Comparison of ENCODE assay signal across 21 cellular contexts in genomic region chr10:45238896-45239295, GRCh38.
DNase-seq lines count a peak whose midpoint lies in the region; ATAC-seq, FAIRE-seq and TF ChIP-seq lines count a peak whose summit lies in the region.
"Had no signal": no experiment of that assay in that cellular context is flagged by ENCODE, and none has a peak within 500 bp of the region (broad histone marks: within the 10 kb centered on the region; RNA-seq: fewer than 3 reads in every experiment).

No MANE protein-coding gene starts in this region.

- H3K36me3 Mint-ChIP-seq in activated CD8-positive, alpha-beta T cell treated with anti-CD3 and anti-CD28 coated beads, Interleukin-2, amount 10 ng/mL, durations not matched to agents 7 days and 5 days (ENCODE audit: low read depth) = no peaks in the 10 kb centered on the region
- no peaks in the 10 kb centered on the region for H3K36me3 Mint-ChIP-seq in activated CD8-positive, alpha-beta T cell treated with anti-CD3 and anti-CD28 coated beads for 36 hours (ENCODE audit: low read depth)
- peaks cover 2% of the 10 kb centered on the region; the same call in 1 of the 3 replicates for H3K36me3 Mint-ChIP-seq in GM23338 (ENCODE audit: low read depth)

- H3K36me3 ChIP-seq in K562 (ENCODE audit: control insufficient read depth, insufficient read depth, low read length) = no peaks in the 10 kb centered on the region
- H3K36me3 ChIP-seq in smooth muscle cell (ENCODE audit: low read depth) = no peaks in the 10 kb centered on the region
- H3K36me3 ChIP-seq in GM23338 (ENCODE audit: insufficient read depth) = no peaks in the 10 kb centered on the region
- H3K36me3 ChIP-seq: Peyer's patch, SJCRH30 had no signal

- no peaks in the 10 kb centered on the region for H3K9me3 ChIP-seq in K562 (replicated peaks; ENCODE audit: control insufficient read depth, insufficient read depth, low read depth, low read length)
- H3K9me3 ChIP-seq in smooth muscle cell (replicated peaks; ENCODE audit: low read depth) = no peaks in the 10 kb centered on the region
- H3K9me3 ChIP-seq: Peyer's patch, SJCRH30 had no signal

- ATAC-seq in activated CD8-positive, alpha-beta T cell treated with anti-CD3 and anti-CD28 coated beads, Interleukin-2, amount 10 ng/mL, durations not matched to agents 7 days and 5 days = no peak
- no peak for ATAC-seq in activated CD8-positive, alpha-beta T cell treated with anti-CD3 and anti-CD28 coated beads for 36 hours
- ATAC-seq in K562 (no peak), GM23338 (no peak)

- TF ChIP-seq RAD21 in K562 (CRISPR knock-in tag; conservative IDR thresholded peaks at IDR 0.05 in 1 of 2, IDR thresholded peaks at IDR 0.05 in 1 of 2) = no peak

- in situ Hi-C loops in K562 (cut with MboI) = loop anchor here (25.0 kb wide), 1 partner anchor 998 kb away; no protein-coding TSS in a partner anchor

- FAIRE-seq in K562 (lab: Jason Lieb, UNC) = no peak
- FAIRE-seq: H1 had no signal

- POLR2A ChIA-PET in activated CD8-positive, alpha-beta T cell treated with anti-CD3 and anti-CD28 coated beads, Interleukin-2, amount 10 ng/mL, durations not matched to agents 7 days and 5 days (lab: Charles Lee) = no interaction called here
- POLR2A ChIA-PET in activated CD8-positive, alpha-beta T cell treated with anti-CD3 and anti-CD28 coated beads for 36 hours (lab: Charles Lee) = no interaction called here
- POLR2A ChIA-PET in K562 (lab: Yijun Ruan, JAX) = no interaction called here

- peaks cover 40% of the 10 kb centered on the region for H3K4me1 Mint-ChIP-seq in activated CD8-positive, alpha-beta T cell treated with anti-CD3 and anti-CD28 coated beads, Interleukin-2, amount 10 ng/mL, durations not matched to agents 7 days and 5 days (ENCODE audit: low read depth)
- peaks cover 16% of the 10 kb centered on the region for H3K4me1 Mint-ChIP-seq in activated CD8-positive, alpha-beta T cell treated with anti-CD3 and anti-CD28 coated beads for 36 hours (ENCODE audit: low read depth)
- H3K4me1 Mint-ChIP-seq in GM23338 = peaks cover 14% of the 10 kb centered on the region

- H3K27ac Mint-ChIP-seq in activated CD8-positive, alpha-beta T cell treated with anti-CD3 and anti-CD28 coated beads, Interleukin-2, amount 10 ng/mL, durations not matched to agents 7 days and 5 days = peak overlapping the region; percentile 2
- H3K27ac Mint-ChIP-seq in activated CD8-positive, alpha-beta T cell treated with anti-CD3 and anti-CD28 coated beads for 36 hours = no peak overlapping the region
- H3K27ac Mint-ChIP-seq in GM23338 = no peak overlapping the region
- H3K27ac Mint-ChIP-seq: CD4-positive, alpha-beta T cell had no signal

- no peak overlapping the region for H3K27ac ChIP-seq in K562 (ENCODE audit: extremely low read depth, low read depth, low read length)
- H3K27ac ChIP-seq in smooth muscle cell (ENCODE audit: low read depth) = peak overlapping the region; percentile 71
- no peak overlapping the region for H3K27ac ChIP-seq in GM23338 (ENCODE audit: low read depth)
- H3K27ac ChIP-seq: Peyer's patch, SJCRH30 had no signal

- H3K4me2 ChIP-seq in K562 (ENCODE audit: insufficient read depth, low read length) = no peak overlapping the region
- no peak overlapping the region for H3K4me2 ChIP-seq in smooth muscle cell
- no peak overlapping the region for H3K4me2 ChIP-seq in GM23338

- H3F3A ChIP-seq in smooth muscle cell (ENCODE audit: low read depth) (no peaks in the 10 kb centered on the region), GM23338 (replicated peaks; ENCODE audit: low read depth) (no peaks in the 10 kb centered on the region)

- no peak for TF ChIP-seq EP300 in K562 (IDR thresholded peaks at IDR 0.05; ENCODE audit: low read length)

- TF ChIP-seq CTCF in activated CD8-positive, alpha-beta T cell treated with anti-CD3 and anti-CD28 coated beads for 36 hours (IDR thresholded peaks at IDR 0.05) = no peak
- TF ChIP-seq CTCF in K562 (IDR thresholded peaks at IDR 0.05 in 2 of 3, conservative IDR thresholded peaks at IDR 0.05 in 1 of 3; ENCODE audit: insufficient read depth in 2 of 3, low read depth in 1 of 3, low read length in 3 of 3) = no peak
- TF ChIP-seq CTCF in smooth muscle cell (IDR thresholded peaks at IDR 0.05; ENCODE audit: borderline replicate concordance, insufficient read depth, poor library complexity, severe bottlenecking) = no peak
- TF ChIP-seq CTCF in GM23338 (conservative IDR thresholded peaks at IDR 0.05; ENCODE audit: low read depth in 2 of 2) = no peak

- H3K9me2 ChIP-seq in GM23338 (ENCODE audit: insufficient read depth) = no peaks in the 10 kb centered on the region

- H3K4me3 Mint-ChIP-seq in activated CD8-positive, alpha-beta T cell treated with anti-CD3 and anti-CD28 coated beads, Interleukin-2, amount 10 ng/mL, durations not matched to agents 7 days and 5 days = no peak overlapping the region
- H3K4me3 Mint-ChIP-seq in activated CD8-positive, alpha-beta T cell treated with anti-CD3 and anti-CD28 coated beads for 36 hours = no peak overlapping the region
- no peak overlapping the region for H3K4me3 Mint-ChIP-seq in GM23338
- H3K4me3 Mint-ChIP-seq: CD4-positive, alpha-beta T cell had no signal

- H3K9me3 Mint-ChIP-seq in activated CD8-positive, alpha-beta T cell treated with anti-CD3 and anti-CD28 coated beads, Interleukin-2, amount 10 ng/mL, durations not matched to agents 7 days and 5 days (ENCODE audit: insufficient read depth) = no peaks in the 10 kb centered on the region
- H3K9me3 Mint-ChIP-seq in activated CD8-positive, alpha-beta T cell treated with anti-CD3 and anti-CD28 coated beads for 36 hours = no peaks in the 10 kb centered on the region
- H3K9me3 Mint-ChIP-seq in GM23338 = no peaks in the 10 kb centered on the region; the same call in 2 of the 3 replicates
- H3K9me3 Mint-ChIP-seq: CD4-positive, alpha-beta T cell had no signal

- intact Hi-C loops in activated CD8-positive, alpha-beta T cell treated with anti-CD3 and anti-CD28 coated beads for 36 hours (cut with micrococcal nuclease) = loop anchor here (10.0 kb wide), 1 partner anchor 234 kb away; the partner anchor contains the start of gene ZNF22
- intact Hi-C loops in K562 (cut with micrococcal nuclease) = loop anchor here (5.0 kb wide), 2 partner anchors 228 to 783 kb away; no protein-coding TSS in a partner anchor

- WGBS in K562 (ENCODE audit: insufficient coverage, low coverage, missing lambda C conversion rate) = 54% methylated on average over 5 of the region's 5 CpGs
- 93% methylated on average over 5 of the region's 5 CpGs for WGBS in smooth muscle cell (ENCODE audit: low lambda C conversion rate)

- H3K4me3 ChIP-seq in K562 (no peak overlapping the region), smooth muscle cell (no peak overlapping the region), GM23338 (no peak overlapping the region)
- H3K4me3 ChIP-seq: Peyer's patch, SJCRH30 had no signal

- no peaks in the 10 kb centered on the region for H3K27me3 ChIP-seq in K562 (ENCODE audit: control insufficient read depth in 2 of 2, insufficient read depth in 2 of 2, low read length in 2 of 2)
- no peaks in the 10 kb centered on the region for H3K27me3 ChIP-seq in smooth muscle cell (ENCODE audit: low read depth)
- no peaks in the 10 kb centered on the region for H3K27me3 ChIP-seq in GM23338 (ENCODE audit: insufficient read depth)
- H3K27me3 ChIP-seq: Peyer's patch, SJCRH30 had no signal

- CTCF ChIA-PET in activated CD8-positive, alpha-beta T cell treated with anti-CD3 and anti-CD28 coated beads, Interleukin-2, amount 10 ng/mL, durations not matched to agents 7 days and 5 days (lab: Charles Lee) = no interaction called here
- CTCF ChIA-PET in activated CD8-positive, alpha-beta T cell treated with anti-CD3 and anti-CD28 coated beads for 36 hours (lab: Charles Lee) = interaction anchor here (2.0 kb wide), 1 partner anchor 11 kb away, joined by 10 read pairs; no protein-coding TSS in a partner anchor
- CTCF ChIA-PET in K562 (lab: Yijun Ruan, JAX; ENCODE audit: low intra/inter-chr PET ratio) = no interaction called here

- H2AFZ ChIP-seq in K562 (ENCODE audit: low read depth, low read length) (peak overlapping the region; percentile 69), smooth muscle cell (ENCODE audit: low read depth) (peak overlapping the region; percentile 77), GM23338 (no peak overlapping the region)

- H3K27me3 Mint-ChIP-seq in activated CD8-positive, alpha-beta T cell treated with anti-CD3 and anti-CD28 coated beads, Interleukin-2, amount 10 ng/mL, durations not matched to agents 7 days and 5 days (ENCODE audit: low read depth) = peaks cover 3% of the 10 kb centered on the region
- peaks cover 3% of the 10 kb centered on the region for H3K27me3 Mint-ChIP-seq in activated CD8-positive, alpha-beta T cell treated with anti-CD3 and anti-CD28 coated beads for 36 hours
- peaks cover 2% of the 10 kb centered on the region for H3K27me3 Mint-ChIP-seq in GM23338 (ENCODE audit: insufficient read depth, low read depth, poor library complexity)

- peaks cover 3 to 6% of the 10 kb centered on the region in 2 experiments; a peak in 3 of 5 replicates for H3K4me1 ChIP-seq in K562 (replicated peaks in 1 of 2; ENCODE audit: control insufficient read depth in 2 of 2, insufficient read depth in 2 of 2, low read length in 2 of 2)
- no peaks in the 10 kb centered on the region for H3K4me1 ChIP-seq in smooth muscle cell (ENCODE audit: low read depth)
- H3K4me1 ChIP-seq in GM23338 (ENCODE audit: insufficient read depth) = peaks cover 20% of the 10 kb centered on the region
- H3K4me1 ChIP-seq: Peyer's patch, SJCRH30 had no signal

- H3K79me2 ChIP-seq in K562 (ENCODE audit: control insufficient read depth, insufficient read depth, low read length) (no peaks in the 10 kb centered on the region), smooth muscle cell (ENCODE audit: low read depth) (no peaks in the 10 kb centered on the region), GM23338 (replicated peaks; ENCODE audit: insufficient read depth) (no peaks in the 10 kb centered on the region)

- H4K20me1 ChIP-seq in K562 (replicated peaks; ENCODE audit: control insufficient read depth, insufficient read depth, low read length) = no peaks in the 10 kb centered on the region
- no peaks in the 10 kb centered on the region for H4K20me1 ChIP-seq in smooth muscle cell (ENCODE audit: low read depth)
- H4K20me1 ChIP-seq in GM23338 (replicated peaks; ENCODE audit: insufficient read depth) = no peaks in the 10 kb centered on the region

- no peak overlapping the region for H3K9ac ChIP-seq in K562 (ENCODE audit: insufficient read depth in 1 of 2, low read depth in 2 of 2, low read length in 2 of 2)
- no peak overlapping the region for H3K9ac ChIP-seq in smooth muscle cell (ENCODE audit: low read depth)

- BruUV-seq in K562 (replicated peaks; lab: Mats Ljungman, UMichigan) = no TSS peak

- TF ChIP-seq POLR2A in K562 (conservative IDR thresholded peaks at IDR 0.05) = no peak

- no peak for DNase-seq in activated CD8-positive, alpha-beta T cell treated with anti-CD3 and anti-CD28 coated beads, Interleukin-2, amount 10 ng/mL, durations not matched to agents 7 days and 5 days
- DNase-seq in activated CD8-positive, alpha-beta T cell treated with anti-CD3 and anti-CD28 coated beads for 36 hours = no peak
- DNase-seq in MV-4-11 (lab: John Stamatoyannopoulos, UW) (peak; percentile 4), K562 (ENCODE audit: extremely low read depth in 1 of 4, low spot score in 3 of 4) (no peak), smooth muscle cell (lab: John Stamatoyannopoulos, UW; ENCODE audit: unreplicated experiment) (no peak), HCEC 1CT (no peak), GM23338 (ENCODE audit: low spot score) (no peak)
- DNase-seq: CD4-positive, alpha-beta T cell; COR-L47; DMS79; IMR-90; Karpas-422; NCI-H1092 treated with DMSO at 0.1 percent for 48 hours; NCI-H1436 treated with DMSO at 0.1 percent for 48 hours; NCI-H2029; NCI-H226; NCI-H510A treated with DMSO at 0.1 percent for 48 hours; NCI-H748 treated with DMSO at 0.1 percent for 48 hours; Peyer's patch; SJCRH30 had no signal

- H3K9me1 ChIP-seq in K562 (ENCODE audit: control insufficient read depth, insufficient read depth, low read length) = no peaks in the 10 kb centered on the region
